Comparison of ENCODE assay signal across 8 cellular contexts in the genomic region with DNA sequence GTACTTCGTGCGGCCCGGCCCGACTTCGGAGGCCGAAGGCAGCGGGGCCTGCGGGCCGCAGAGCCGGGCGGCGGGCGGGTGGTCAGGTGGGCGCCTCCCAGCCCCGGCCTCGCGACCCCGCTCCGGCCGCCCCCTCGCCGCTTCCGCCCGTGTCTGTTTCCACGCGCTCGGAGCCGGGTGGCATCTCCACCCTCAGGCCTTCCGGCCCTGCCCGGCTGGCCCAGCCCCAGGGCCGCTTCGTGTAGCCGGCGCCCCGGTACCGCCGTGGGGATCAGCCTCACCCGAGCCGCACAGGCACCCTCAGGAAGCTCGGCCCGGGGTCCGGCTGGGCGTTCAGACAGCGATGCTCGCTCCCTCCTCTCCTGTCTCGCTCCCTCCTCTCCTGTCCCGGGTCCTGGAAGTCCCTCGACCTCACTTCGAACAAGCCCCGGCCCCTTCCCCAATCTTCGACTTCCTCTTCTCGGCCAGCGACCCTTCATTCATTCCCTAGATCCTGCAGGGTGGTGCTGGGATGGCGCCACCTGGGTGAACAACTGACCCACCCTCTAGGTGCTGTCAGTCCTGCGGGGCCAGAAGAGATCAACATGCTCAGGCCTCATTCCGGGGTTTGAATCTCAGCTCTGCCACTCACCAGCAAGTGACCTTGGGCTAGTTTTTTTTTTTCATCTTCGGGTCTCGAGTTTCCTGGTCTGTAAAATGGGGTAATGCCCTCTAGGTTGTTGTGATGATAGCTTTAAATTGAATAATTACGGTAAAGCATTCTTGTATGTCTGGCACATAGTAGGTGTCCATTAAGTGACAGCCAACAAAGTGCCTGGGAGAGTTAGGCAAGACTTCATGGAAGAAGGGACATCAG. TPM values are rescaled to one million over a fixed set of nuclear protein-coding genes. Genes with fewer than 3 reads are reported as not detected.
DNase-seq lines count a peak whose midpoint lies in the region; ATAC-seq and TF ChIP-seq lines count a peak whose summit lies in the region.

No MANE protein-coding gene starts in this region.

- peak; percentile 85 for TF ChIP-seq CTCF in HEK293 (tag by site-specific recombination; IDR thresholded peaks at IDR 0.05)
- TF ChIP-seq CTCF in LNCaP clone FGC (IDR thresholded peaks at IDR 0.05; ENCODE audit: control insufficient read depth, extremely low read depth, insufficient read depth): peak; percentile 34
- no peak for TF ChIP-seq CTCF in foreskin fibroblast (IDR thresholded peaks at IDR 0.05; ENCODE audit: low read depth, low read length)
- TF ChIP-seq CTCF in omental fat pad (IDR thresholded peaks at IDR 0.05): no peak

- H3K36me3 Mint-ChIP-seq in activated T-cell treated with anti-CD3 and anti-CD28 coated beads, Interleukin-2, amount 50 U/mL, for 4 hours (ENCODE audit: insufficient read depth): peaks cover 9% of the 10 kb centered on the region

- DNase-seq in NCI-H526 (lab: John Stamatoyannopoulos, UW) (peak; percentile 2 to 59), NCI-H526 treated with DMSO at 0.1 percent for 48 hours (lab: John Stamatoyannopoulos, UW) (no peak), LNCaP clone FGC (ENCODE audit: low read depth) (no peak), foreskin fibroblast (peak in 1 of 2 donors; percentile 57), omental fat pad (ENCODE audit: low spot score) (no peak), SKM-1 (lab: John Stamatoyannopoulos, UW; ENCODE audit: unreplicated experiment) (no peak)
- peak; percentile 20 for DNase-seq in activated T-cell treated with anti-CD3 and anti-CD28 coated beads, Interleukin-2, amount 50 U/mL, for 4 hours

- H3K9me3 ChIP-seq in HEK293 (ENCODE audit: control insufficient read depth, insufficient read depth, low read depth, low read length): no peaks in the 10 kb centered on the region

- peak overlapping the region; percentile 100 for H3K4me3 Mint-ChIP-seq in activated T-cell treated with anti-CD3 and anti-CD28 coated beads, Interleukin-2, amount 50 U/mL, for 4 hours

- peaks cover 30% of the 10 kb centered on the region for H3K4me1 Mint-ChIP-seq in activated T-cell treated with anti-CD3 and anti-CD28 coated beads, Interleukin-2, amount 50 U/mL, for 4 hours (ENCODE audit: low read depth)

- peak overlapping the region; percentile 93 for H3K27ac ChIP-seq in HEK293 (ENCODE audit: extremely low read depth, low read depth, low read length)

- H3K36me3 ChIP-seq in HEK293 (ENCODE audit: control insufficient read depth in 2 of 2, insufficient read depth in 1 of 2, low read length in 2 of 2): peaks cover 14 to 41% of the 10 kb centered on the region in 2 experiments; a peak in 2 of 3 replicates

- POLR2A ChIA-PET in HEK293 (lab: Yijun Ruan, JAX): interaction anchor here (0.6 to 1.4 kb wide), 4 partner anchors 12 to 206 kb away, joined by 3 to 4 read pairs (median 3); a partner anchor contains a TSS

- no peaks in the 10 kb centered on the region for H3K4me1 ChIP-seq in HEK293 (ENCODE audit: control insufficient read depth, insufficient read depth, low read length)

- H3K27me3 Mint-ChIP-seq in activated T-cell treated with anti-CD3 and anti-CD28 coated beads, Interleukin-2, amount 50 U/mL, for 4 hours (ENCODE audit: low read depth): no peaks in the 10 kb centered on the region

- H3K9me3 Mint-ChIP-seq in activated T-cell treated with anti-CD3 and anti-CD28 coated beads, Interleukin-2, amount 50 U/mL, for 4 hours: no peaks in the 10 kb centered on the region

- peak overlapping the region; percentile 82 for H3K4me3 ChIP-seq in HEK293 (ENCODE audit: low read depth, low read length)
- H3K4me3 ChIP-seq in LNCaP clone FGC (ENCODE audit: low read depth, low read length): peak overlapping the region; percentile 89
- H3K4me3 ChIP-seq in foreskin fibroblast (ENCODE audit: low read depth in 1 of 2, low read length in 2 of 2): peak overlapping the region; percentile 82

- peak; percentile 58 to 61 for ATAC-seq in activated T-cell treated with anti-CD3 and anti-CD28 coated beads, Interleukin-2, amount 50 U/mL, for 4 hours
- ATAC-seq in omental fat pad (ENCODE audit: low FRiP score): peak; percentile 57

- CTCF ChIA-PET in HEK293 (lab: Yijun Ruan, JAX): interaction anchor here (0.7 to 1.3 kb wide), 8 partner anchors 15 to 790 kb away, joined by 3 to 6 read pairs (median 3); a partner anchor contains a TSS

TF ChIP-seq in HEK293, 187 proteins besides CTCF, POLR2A, EP300 and RAD21 (continues in another document):
- TF ChIP-seq, protein P1, sequence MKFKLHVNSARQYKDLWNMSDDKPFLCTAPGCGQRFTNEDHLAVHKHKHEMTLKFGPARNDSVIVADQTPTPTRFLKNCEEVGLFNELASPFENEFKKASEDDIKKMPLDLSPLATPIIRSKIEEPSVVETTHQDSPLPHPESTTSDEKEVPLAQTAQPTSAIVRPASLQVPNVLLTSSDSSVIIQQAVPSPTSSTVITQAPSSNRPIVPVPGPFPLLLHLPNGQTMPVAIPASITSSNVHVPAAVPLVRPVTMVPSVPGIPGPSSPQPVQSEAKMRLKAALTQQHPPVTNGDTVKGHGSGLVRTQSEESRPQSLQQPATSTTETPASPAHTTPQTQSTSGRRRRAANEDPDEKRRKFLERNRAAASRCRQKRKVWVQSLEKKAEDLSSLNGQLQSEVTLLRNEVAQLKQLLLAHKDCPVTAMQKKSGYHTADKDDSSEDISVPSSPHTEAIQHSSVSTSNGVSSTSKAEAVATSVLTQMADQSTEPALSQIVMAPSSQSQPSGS (tag by site-specific recombination; IDR thresholded peaks at IDR 0.05; ENCODE audit: low read depth): no peak
- TF ChIP-seq ZFP3 (tag by site-specific recombination; IDR thresholded peaks at IDR 0.05; ENCODE audit: low read depth) (no peak), RBAK (tag by site-specific recombination; IDR thresholded peaks at IDR 0.05) (no peak), ZNF549 (tag by site-specific recombination; IDR thresholded peaks at IDR 0.05) (0 out of 2 replicates have a peak, but pooled peaks have one; percentile 15), SP3 (tag by site-specific recombination; IDR thresholded peaks at IDR 0.05) (0 out of 2 replicates have a peak, but pooled peaks have one; percentile 8), ZEB2 (tag by site-specific recombination; IDR thresholded peaks at IDR 0.05) (peak; percentile 32; the same call in 1 of the 2 replicates), ZNF19 (tag by site-specific recombination; IDR thresholded peaks at IDR 0.05; ENCODE audit: low read depth) (no peak), ZFP37 (tag by site-specific recombination; IDR thresholded peaks at IDR 0.05) (no peak), ZNF621 (tag by site-specific recombination; IDR thresholded peaks at IDR 0.05) (no peak), PRDM1 (tag by site-specific recombination; IDR thresholded peaks at IDR 0.05) (no peak), ZNF510 (tag by site-specific recombination; IDR thresholded peaks at IDR 0.05; ENCODE audit: insufficient replicate concordance) (no peak), ZNF248 (tag by site-specific recombination; IDR thresholded peaks at IDR 0.05) (no peak), ZBTB20 (tag by site-specific recombination; IDR thresholded peaks at IDR 0.05) (peak; percentile 97), SP2 (tag by site-specific recombination; IDR thresholded peaks at IDR 0.05) (peak; percentile 49), ZNF214 (tag by site-specific recombination; IDR thresholded peaks at IDR 0.05; ENCODE audit: borderline replicate concordance) (no peak), ZNF791 (tag by site-specific recombination; IDR thresholded peaks at IDR 0.05) (no peak), ZNF600 (tag by site-specific recombination; IDR thresholded peaks at IDR 0.05) (no peak)
- TF ChIP-seq, protein P2, sequence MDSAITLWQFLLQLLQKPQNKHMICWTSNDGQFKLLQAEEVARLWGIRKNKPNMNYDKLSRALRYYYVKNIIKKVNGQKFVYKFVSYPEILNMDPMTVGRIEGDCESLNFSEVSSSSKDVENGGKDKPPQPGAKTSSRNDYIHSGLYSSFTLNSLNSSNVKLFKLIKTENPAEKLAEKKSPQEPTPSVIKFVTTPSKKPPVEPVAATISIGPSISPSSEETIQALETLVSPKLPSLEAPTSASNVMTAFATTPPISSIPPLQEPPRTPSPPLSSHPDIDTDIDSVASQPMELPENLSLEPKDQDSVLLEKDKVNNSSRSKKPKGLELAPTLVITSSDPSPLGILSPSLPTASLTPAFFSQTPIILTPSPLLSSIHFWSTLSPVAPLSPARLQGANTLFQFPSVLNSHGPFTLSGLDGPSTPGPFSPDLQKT (IDR thresholded peaks at IDR 0.05; ENCODE audit: borderline replicate concordance, low read depth, low read length): no peak
- TF ChIP-seq, protein P3, sequence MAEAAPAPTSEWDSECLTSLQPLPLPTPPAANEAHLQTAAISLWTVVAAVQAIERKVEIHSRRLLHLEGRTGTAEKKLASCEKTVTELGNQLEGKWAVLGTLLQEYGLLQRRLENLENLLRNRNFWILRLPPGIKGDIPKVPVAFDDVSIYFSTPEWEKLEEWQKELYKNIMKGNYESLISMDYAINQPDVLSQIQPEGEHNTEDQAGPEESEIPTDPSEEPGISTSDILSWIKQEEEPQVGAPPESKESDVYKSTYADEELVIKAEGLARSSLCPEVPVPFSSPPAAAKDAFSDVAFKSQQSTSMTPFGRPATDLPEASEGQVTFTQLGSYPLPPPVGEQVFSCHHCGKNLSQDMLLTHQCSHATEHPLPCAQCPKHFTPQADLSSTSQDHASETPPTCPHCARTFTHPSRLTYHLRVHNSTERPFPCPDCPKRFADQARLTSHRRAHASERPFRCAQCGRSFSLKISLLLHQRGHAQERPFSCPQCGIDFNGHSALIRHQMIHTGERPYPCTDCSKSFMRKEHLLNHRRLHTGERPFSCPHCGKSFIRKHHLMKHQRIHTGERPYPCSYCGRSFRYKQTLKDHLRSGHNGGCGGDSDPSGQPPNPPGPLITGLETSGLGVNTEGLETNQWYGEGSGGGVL (tag by site-specific recombination; IDR thresholded peaks at IDR 0.05): 0 out of 2 replicates have a peak, but pooled peaks have one; percentile 27

RNA-seq across cellular contexts. Expression of a gene that starts 0.6 kb away (rescaled TPM):
- total RNA-seq in activated T-cell treated with anti-CD3 and anti-CD28 coated beads, Interleukin-2, amount 50 U/mL, for 4 hours: 10 to 100 TPM; 41.5 to 45.8 (median 44.1) TPM
- 10 to 100 TPM; 26.6 to 39.0 (median 34.1) TPM for total RNA-seq in omental fat pad

RNA-seq across cellular contexts. Expression of a gene that starts 18.6 kb away (rescaled TPM):
- 10 to 100 TPM; 38.2 to 46.7 (median 43.4) TPM for total RNA-seq in activated T-cell treated with anti-CD3 and anti-CD28 coated beads, Interleukin-2, amount 50 U/mL, for 4 hours
- total RNA-seq in omental fat pad: 10 to 100 TPM; 12.8 to 25.0 (median 19.1) TPM

RNA-seq across cellular contexts. Expression of a gene that starts 27.6 kb away (rescaled TPM):
- 10 to 100 TPM; 34.6 to 47.0 (median 43.1) TPM for total RNA-seq in activated T-cell treated with anti-CD3 and anti-CD28 coated beads, Interleukin-2, amount 50 U/mL, for 4 hours
- total RNA-seq in omental fat pad: 10 to 100 TPM; 26.8 to 50.6 (median 39.4) TPM

RNA-seq across cellular contexts. Expression of a gene that starts 27.8 kb away (rescaled TPM):
- total RNA-seq in activated T-cell treated with anti-CD3 and anti-CD28 coated beads, Interleukin-2, amount 50 U/mL, for 4 hours: 100 to 1,000 TPM; 129 to 136 (median 132) TPM
- 10 to 100 TPM; 14.7 to 56.8 (median 17.1) TPM for total RNA-seq in omental fat pad

RNA-seq across cellular contexts. Expression of a gene that starts 39.8 kb away (rescaled TPM):
- 1 to 10 TPM in 2 of 3 donors, under 1 TPM in 1; 0.90 to 1.5 (median 1.1) TPM for total RNA-seq in activated T-cell treated with anti-CD3 and anti-CD28 coated beads, Interleukin-2, amount 50 U/mL, for 4 hours
- total RNA-seq in omental fat pad: not detected

Comparison
In these comparisons a context has a peak if more than half of its experiments do, and no peak if none do; other contexts are left out.
1. DNase-seq: peak in NCI-H526 (2 of 2) and activated T-cell treated with anti-CD3 and anti-CD28 coated beads, Interleukin-2, amount 50 U/mL, for 4 hours (single experiment); none in NCI-H526 treated with DMSO at 0.1 percent for 48 hours (single experiment), LNCaP clone FGC (single experiment), omental fat pad (single experiment) and SKM-1 (single experiment).
2. CTCF ChIP-seq: peak in HEK293 (single experiment) and LNCaP clone FGC (single experiment); none in foreskin fibroblast (single experiment) and omental fat pad (0 of 3).
3. Peak in every context shown above with its lines, with median percentiles within 50 percentile points of each other: H3K4me3 ChIP-seq.